Comparison of ENCODE assay signal across 1 cellular context in the genomic region with DNA sequence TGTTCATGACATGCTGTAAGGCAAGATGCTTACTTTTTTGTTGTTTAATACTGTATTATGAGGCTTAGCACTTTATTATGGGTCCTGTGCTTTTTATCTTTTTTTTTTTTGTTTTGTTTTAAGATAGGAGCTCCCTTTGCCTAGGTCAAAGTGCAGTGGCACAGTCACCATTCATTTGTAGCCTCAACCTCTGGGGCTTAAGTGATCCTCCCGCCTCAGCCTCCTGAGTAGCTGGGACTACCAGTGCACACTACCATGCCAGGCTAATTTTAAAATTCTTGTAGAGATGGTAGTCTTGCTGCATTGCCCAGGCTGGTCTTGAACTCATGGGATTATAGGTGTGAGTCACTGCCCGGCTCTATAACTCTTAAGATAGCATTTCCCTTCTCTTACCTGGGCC.
TF ChIP-seq lines count a peak whose summit lies in the region.

No MANE protein-coding gene starts in this region.

TF ChIP-seq in GM12878, 131 proteins besides CTCF, POLR2A, EP300 and RAD21:
- no peak for TF ChIP-seq NFYA (IDR thresholded peaks at IDR 0.05; ENCODE audit: borderline replicate concordance, low read depth, low read length)
- TF ChIP-seq EGR1 (IDR thresholded peaks at IDR 0.05; ENCODE audit: borderline replicate concordance in 1 of 2, low read depth in 2 of 2, low read length in 2 of 2), result no peak
- no peak for TF ChIP-seq SMARCA5 (IDR thresholded peaks at IDR 0.05)
- TF ChIP-seq, protein P1, sequence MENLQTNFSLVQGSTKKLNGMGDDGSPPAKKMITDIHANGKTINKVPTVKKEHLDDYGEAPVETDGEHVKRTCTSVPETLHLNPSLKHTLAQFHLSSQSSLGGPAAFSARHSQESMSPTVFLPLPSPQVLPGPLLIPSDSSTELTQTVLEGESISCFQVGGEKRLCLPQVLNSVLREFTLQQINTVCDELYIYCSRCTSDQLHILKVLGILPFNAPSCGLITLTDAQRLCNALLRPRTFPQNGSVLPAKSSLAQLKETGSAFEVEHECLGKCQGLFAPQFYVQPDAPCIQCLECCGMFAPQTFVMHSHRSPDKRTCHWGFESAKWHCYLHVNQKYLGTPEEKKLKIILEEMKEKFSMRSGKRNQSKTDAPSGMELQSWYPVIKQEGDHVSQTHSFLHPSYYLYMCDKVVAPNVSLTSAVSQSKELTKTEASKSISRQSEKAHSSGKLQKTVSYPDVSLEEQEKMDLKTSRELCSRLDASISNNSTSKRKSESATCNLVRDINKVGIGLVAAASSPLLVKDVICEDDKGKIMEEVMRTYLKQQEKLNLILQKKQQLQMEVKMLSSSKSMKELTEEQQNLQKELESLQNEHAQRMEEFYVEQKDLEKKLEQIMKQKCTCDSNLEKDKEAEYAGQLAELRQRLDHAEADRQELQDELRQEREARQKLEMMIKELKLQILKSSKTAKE (IDR thresholded peaks at IDR 0.05; ENCODE audit: low read depth, poor library complexity, severe bottlenecking), result no peak
- no peak for TF ChIP-seq IKZF2 (IDR thresholded peaks at IDR 0.05)
- no peak for TF ChIP-seq ZNF24 (IDR thresholded peaks at IDR 0.05)
- no peak for TF ChIP-seq NR2C1 (IDR thresholded peaks at IDR 0.05)
- no peak for TF ChIP-seq MTA2 (IDR thresholded peaks at IDR 0.05; ENCODE audit: low read depth)
- no peak for TF ChIP-seq NR2C2 (IDR thresholded peaks at IDR 0.05; ENCODE audit: borderline replicate concordance, control insufficient read depth, insufficient read length, low read depth)
- no peak for TF ChIP-seq TCF3 (IDR thresholded peaks at IDR 0.05; ENCODE audit: borderline replicate concordance, insufficient read depth, low read depth, low read length)
- TF ChIP-seq, protein P2, sequence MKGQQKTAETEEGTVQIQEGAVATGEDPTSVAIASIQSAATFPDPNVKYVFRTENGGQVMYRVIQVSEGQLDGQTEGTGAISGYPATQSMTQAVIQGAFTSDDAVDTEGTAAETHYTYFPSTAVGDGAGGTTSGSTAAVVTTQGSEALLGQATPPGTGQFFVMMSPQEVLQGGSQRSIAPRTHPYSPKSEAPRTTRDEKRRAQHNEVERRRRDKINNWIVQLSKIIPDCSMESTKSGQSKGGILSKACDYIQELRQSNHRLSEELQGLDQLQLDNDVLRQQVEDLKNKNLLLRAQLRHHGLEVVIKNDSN (IDR thresholded peaks at IDR 0.05; ENCODE audit: borderline replicate concordance, extremely low read length, insufficient read depth, low read depth, low read length), result no peak
